26 cellular contexts compared by ENCODE assay signal in the genomic region with DNA sequence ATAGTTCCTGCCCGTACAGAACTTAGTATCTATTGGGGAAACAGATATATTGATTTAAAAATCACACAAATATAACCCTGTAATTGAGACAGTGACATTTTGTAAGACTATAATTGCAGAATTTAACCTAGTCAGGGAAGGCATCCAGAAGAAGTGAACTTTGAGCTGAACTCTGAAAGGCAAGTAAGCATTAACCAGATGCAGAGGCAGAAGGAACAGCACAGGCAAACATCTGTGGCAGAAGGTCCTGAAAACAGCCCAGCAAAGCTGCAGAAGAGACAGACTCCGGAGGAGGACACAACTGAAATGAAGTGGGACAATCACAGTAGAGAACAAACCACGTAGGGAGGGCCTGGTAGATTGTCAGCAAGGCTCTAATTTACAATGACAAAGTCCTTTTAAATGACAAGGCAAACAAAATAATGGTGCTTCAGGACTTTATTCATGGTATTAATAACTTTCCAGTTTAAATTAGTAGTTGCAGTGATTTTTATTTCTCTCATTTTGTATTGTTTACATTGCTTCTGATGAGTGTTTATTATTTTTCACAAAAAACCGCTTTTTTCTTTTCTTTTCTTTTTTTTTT. TPM values are rescaled to one million over a fixed set of nuclear protein-coding genes. Genes with fewer than 3 reads are reported as not detected.
DNase-seq lines count a peak whose midpoint lies in the region; ATAC-seq and TF ChIP-seq lines count a peak whose summit lies in the region.
"Had no signal": no experiment of that assay in that cellular context is flagged by ENCODE, and none has a peak within 500 bp of the region (broad histone marks: within the 10 kb centered on the region; RNA-seq: fewer than 3 reads in every experiment).

No MANE protein-coding gene starts in this region.

- peaks cover 15% of the 10 kb centered on the region for H3F3A ChIP-seq in DOHH2 (ENCODE audit: control insufficient read depth, insufficient read depth)
- no peaks in the 10 kb centered on the region for H3F3A ChIP-seq in neural progenitor cell (ENCODE audit: low read depth)

- H3K4me2 ChIP-seq in DOHH2 (ENCODE audit: low read length) (0 out of 2 replicates have a peak overlapping the region, but pooled peaks have one; percentile 21), fibroblast of lung (ENCODE audit: extremely low read depth, insufficient read depth, low read length) (no peak overlapping the region), neural progenitor cell (no peak overlapping the region)

- peaks cover 3% of the 10 kb centered on the region for H3K27me3 Mint-ChIP-seq in neural progenitor cell (ENCODE audit: insufficient read depth, low read depth)
- H3K27me3 Mint-ChIP-seq: activated naive CD4-positive, alpha-beta T cell treated with anti-CD3 and anti-CD28 coated beads, Interleukin-2, amount 10 ng/mL, durations not matched to agents 7 days and 5 days had no signal

- H3K4me1 Mint-ChIP-seq in neural progenitor cell: no peaks in the 10 kb centered on the region

- H3K4me3 Mint-ChIP-seq in neural progenitor cell: no peak overlapping the region
- H3K4me3 Mint-ChIP-seq: activated naive CD4-positive, alpha-beta T cell treated with anti-CD3 and anti-CD28 coated beads, Interleukin-2, amount 10 ng/mL, durations not matched to agents 7 days and 5 days; activated T-helper 1 cell treated with anti-CD3 and anti-CD28 coated beads, Interleukin-12 subunit alpha, Interleukin-12 subunit beta, Interleukin-2, Interleukin-4 antibody, amounts not matched to agents 30 ng/mL and 10 ng/mL and 1 ng/mL, durations not matched to agents 14 hours and 24 hours and 36 hours had no signal

- H3K27ac ChIP-seq in DOHH2 (ENCODE audit: low read depth, low read length): no peak overlapping the region
- no peak overlapping the region for H3K27ac ChIP-seq in fibroblast of lung (ENCODE audit: insufficient read depth, low read length)
- H3K27ac ChIP-seq in neural progenitor cell: no peak overlapping the region
- H3K27ac ChIP-seq: C4-2B, prostate gland had no signal

- H3K27me3 ChIP-seq in DOHH2 (ENCODE audit: control insufficient read depth, low read length) (no peaks in the 10 kb centered on the region), fibroblast of lung (ENCODE audit: control insufficient read depth, insufficient read depth, low read length) (no peaks in the 10 kb centered on the region), neural progenitor cell (no peaks in the 10 kb centered on the region)

- ATAC-seq in HG03439 (IDR thresholded peaks at IDR 0.05; ENCODE audit: unreplicated experiment): no peak
- ATAC-seq: left cardiac atrium had no signal

- intact Hi-C loops in cardiac septum (cut with DNase I): no loop called here

- H2AFZ ChIP-seq in fibroblast of lung (ENCODE audit: low read length) (peak overlapping the region; percentile 5), neural progenitor cell (replicated peaks) (peak overlapping the region; percentile 67)

- no peak overlapping the region for H3K4me3 ChIP-seq in DOHH2 (ENCODE audit: low read length)
- no peak overlapping the region for H3K4me3 ChIP-seq in fibroblast of lung (replicated peaks in 1 of 4; ENCODE audit: control extremely low read depth in 1 of 4, insufficient read depth in 1 of 4, low read depth in 3 of 4, low read length in 4 of 4)
- H3K4me3 ChIP-seq in neural progenitor cell: no peak overlapping the region
- H3K4me3 ChIP-seq: prostate gland had no signal

- H4K20me1 ChIP-seq in DOHH2 (ENCODE audit: control insufficient read depth, insufficient read depth, low read depth, low read length) (no peaks in the 10 kb centered on the region), fibroblast of lung (ENCODE audit: control insufficient read depth, extremely low read depth, insufficient read depth, low read length) (no peaks in the 10 kb centered on the region), neural progenitor cell (ENCODE audit: low read depth) (no peaks in the 10 kb centered on the region)

- H3K9me3 Mint-ChIP-seq in neural progenitor cell: no peaks in the 10 kb centered on the region

- H3K79me2 ChIP-seq in DOHH2 (ENCODE audit: control insufficient read depth, low read length) (no peaks in the 10 kb centered on the region), fibroblast of lung (ENCODE audit: control insufficient read depth, insufficient read depth, low read length) (no peaks in the 10 kb centered on the region), neural progenitor cell (ENCODE audit: low read depth) (no peaks in the 10 kb centered on the region)

- TF ChIP-seq CTCF in DOHH2 (IDR thresholded peaks at IDR 0.05; ENCODE audit: low read depth, low read length, poor library complexity, severe bottlenecking): no peak
- TF ChIP-seq CTCF in fibroblast of lung (conservative IDR thresholded peaks at IDR 0.05 in 1 of 2, IDR thresholded peaks at IDR 0.05 in 1 of 2; ENCODE audit: low read depth in 1 of 2, low read length in 2 of 2): no peak
- TF ChIP-seq CTCF in neural progenitor cell (IDR thresholded peaks at IDR 0.05): no peak

- H3K9me3 ChIP-seq in DOHH2 (ENCODE audit: control insufficient read depth, insufficient read depth, low read length) (no peaks in the 10 kb centered on the region), fibroblast of lung (ENCODE audit: control insufficient read depth, insufficient read depth, low read depth, low read length) (no peaks in the 10 kb centered on the region), neural progenitor cell (ENCODE audit: low read depth) (no peaks in the 10 kb centered on the region)
- H3K9me3 ChIP-seq: prostate gland had no signal

- peak; percentile 13 for DNase-seq in NCI-H2227 treated with DMSO at 0.1 percent for 48 hours (lab: John Stamatoyannopoulos, UW)
- DNase-seq in fibroblast of lung (ENCODE audit: low read depth in 2 of 2): peak in 1 of 2 donors; percentile 31
- no peak for DNase-seq in neural progenitor cell (ENCODE audit: low spot score)
- no peak for DNase-seq in dermis blood vessel endothelial cell
- DNase-seq in kidney glomerular epithelial cell (lab: John Stamatoyannopoulos, UW): no peak
- no peak for DNase-seq in cardiac septum (ENCODE audit: low spot score)
- DNase-seq: activated CD4-positive, alpha-beta T cell treated with anti-CD3 and anti-CD28 coated beads, Interleukin-2, amount 50 U/mL, for 48 hours; activated CD4-positive, CD25-positive, alpha-beta regulatory T cell; activated CD8-positive, alpha-beta memory T cell treated with anti-CD3 and anti-CD28 coated beads, Interleukin-2, amount 50 U/mL, for 4 hours; activated naive CD4-positive, alpha-beta T cell treated with anti-CD3 and anti-CD28 coated beads, Interleukin-2, amount 10 ng/mL, durations not matched to agents 7 days and 5 days; amniotic stem cell; effector memory CD4-positive, alpha-beta T cell; foreskin melanocyte; HCEC 1CT; left cardiac atrium; mesendoderm; NCI-H1694; NCI-H524 treated with DMSO at 0.1 percent for 48 hours; stimulated activated CD4-positive, alpha-beta T cell treated with anti-CD3 and anti-CD28 coated beads, Interleukin-15, amount 100 ng/mL, for 24 hours; stimulated activated naive CD4-positive, alpha-beta T cell treated with Interleukin-2 at 50 U/mL for 16 hours; T-helper 1 cell had no signal

- H3K4me1 ChIP-seq in DOHH2 (ENCODE audit: control insufficient read depth, low read length) (peaks cover 69% of the 10 kb centered on the region), fibroblast of lung (ENCODE audit: control insufficient read depth, extremely low read depth, insufficient read depth, low read length) (peaks cover 3% of the 10 kb centered on the region), neural progenitor cell (no peaks in the 10 kb centered on the region)
- H3K4me1 ChIP-seq: prostate gland had no signal

- H3K36me3 ChIP-seq in DOHH2 (ENCODE audit: control insufficient read depth, low read length): no peaks in the 10 kb centered on the region
- H3K36me3 ChIP-seq in fibroblast of lung (ENCODE audit: control insufficient read depth, insufficient read depth, low read length): no peaks in the 10 kb centered on the region
- H3K36me3 ChIP-seq in neural progenitor cell: no peaks in the 10 kb centered on the region
- H3K36me3 ChIP-seq: prostate gland had no signal

- H3K36me3 Mint-ChIP-seq in neural progenitor cell: no peaks in the 10 kb centered on the region

- H3K9me2 ChIP-seq in DOHH2 (replicated peaks; ENCODE audit: control insufficient read depth, low read length): no peaks in the 10 kb centered on the region

- H3K27ac Mint-ChIP-seq in neural progenitor cell: peak overlapping the region; percentile 48
- H3K27ac Mint-ChIP-seq: activated naive CD4-positive, alpha-beta T cell treated with anti-CD3 and anti-CD28 coated beads, Interleukin-2, amount 10 ng/mL, durations not matched to agents 7 days and 5 days; activated T-helper 1 cell treated with anti-CD3 and anti-CD28 coated beads, Interleukin-12 subunit alpha, Interleukin-12 subunit beta, Interleukin-2, Interleukin-4 antibody, amounts not matched to agents 30 ng/mL and 10 ng/mL and 1 ng/mL, durations not matched to agents 14 hours and 24 hours and 36 hours had no signal

- H3K9ac ChIP-seq in fibroblast of lung (ENCODE audit: insufficient read depth, low read length) (no peak overlapping the region), neural progenitor cell (no peak overlapping the region)

RNA-seq across cellular contexts. Expression of a gene that starts 14.5 kb away (rescaled TPM):
- total RNA-seq in fibroblast of lung (5.9 and 8.9 TPM in 2 replicates), neural progenitor cell (ENCODE audit: low replicate concordance) (not detected in 2 replicates), dermis blood vessel endothelial cell (not detected in 2 replicates), cardiac septum (1.1 TPM)
- polyA plus RNA-seq in fibroblast of lung: 0.31 and 2.6 TPM in 2 replicates
- polyA plus RNA-seq in fibroblast of lung (2012): 0.35 and 2.6 TPM in 2 replicates
- polyA minus RNA-seq in fibroblast of lung (ENCODE audit: low replicate concordance): not detected in 2 replicates

RNA-seq across cellular contexts. Expression of a gene that starts 59.6 kb away (rescaled TPM):
- 17.5 and 21.6 TPM in 2 replicates for total RNA-seq in fibroblast of lung
- polyA plus RNA-seq in fibroblast of lung: 9.5 and 18.8 TPM in 2 replicates
- polyA plus RNA-seq in fibroblast of lung (2012): 11.0 and 18.4 TPM in 2 replicates
- polyA minus RNA-seq in fibroblast of lung (ENCODE audit: low replicate concordance): not detected in 2 replicates
- total RNA-seq in neural progenitor cell (ENCODE audit: low replicate concordance): 26.7 and 28.9 TPM in 2 replicates
- total RNA-seq in dermis blood vessel endothelial cell: 8.7 and 13.1 TPM in 2 replicates
- 16.7 TPM for total RNA-seq in cardiac septum
